Comparison of ENCODE assay signal across 9 cellular contexts in the genomic region with DNA sequence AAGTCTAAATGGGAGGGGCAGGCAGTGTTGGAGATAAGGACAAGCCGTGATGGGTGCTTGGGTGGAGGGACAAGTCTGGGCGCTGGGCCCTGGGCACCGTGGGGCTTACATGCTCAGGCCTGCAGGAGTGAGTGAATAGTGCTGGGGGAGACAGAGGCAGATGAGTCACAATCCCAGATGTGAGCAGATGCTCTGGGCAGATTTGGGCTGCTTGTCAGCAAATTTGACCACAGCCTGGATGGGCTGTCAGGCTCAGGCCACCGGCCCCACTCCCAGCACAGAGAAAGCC. TPM values are rescaled to one million over a fixed set of nuclear protein-coding genes. Genes with fewer than 3 reads are reported as not detected.
A peak's percentile ranks its signal among the peaks of the same experiment; 100 is the strongest.
DNase-seq lines count a peak whose midpoint lies in the region; ATAC-seq and TF ChIP-seq lines count a peak whose summit lies in the region.
"Had no signal": no experiment of that assay in that cellular context is flagged by ENCODE, and none has a peak within 500 bp of the region (broad histone marks: within the 10 kb centered on the region; RNA-seq: fewer than 3 reads in every experiment).

No MANE protein-coding gene starts in this region.

- no peak overlapping the region for H3K4me3 ChIP-seq in heart left ventricle
- no peak overlapping the region for H3K4me3 ChIP-seq in stomach

- H3K27me3 ChIP-seq in heart left ventricle = no peaks in the 10 kb centered on the region
- no peaks in the 10 kb centered on the region for H3K27me3 ChIP-seq in stomach

- 37 to 47% (median 44%) methylated on average over 4 of the region's 4 CpGs for WGBS in heart left ventricle, 4 donors
- WGBS in stomach, 5 donors = 23 to 38% (median 29%) methylated on average over 4 of the region's 4 CpGs

- H3K36me3 ChIP-seq in heart left ventricle (no peaks in the 10 kb centered on the region), stomach (no peaks in the 10 kb centered on the region)

- peak overlapping the region; percentile 51 to 98 (median 90) for H3K27ac ChIP-seq in heart left ventricle
- peak overlapping the region; percentile 87 to 90 (median 87) for H3K27ac ChIP-seq in stomach
- H3K27ac ChIP-seq: KMS-11 had no signal

- H3K9me3 ChIP-seq in heart left ventricle (no peaks in the 10 kb centered on the region), stomach (no peaks in the 10 kb centered on the region)

- DNase-seq in NCI-H1694 treated with DMSO at 0.1 percent for 48 hours (lab: John Stamatoyannopoulos, UW) = peak; percentile 45
- no peak for DNase-seq in NCI-H1694 (lab: John Stamatoyannopoulos, UW)
- peak; percentile 65 for DNase-seq in UCSD-AML1 (lab: John Stamatoyannopoulos, UW; ENCODE audit: unreplicated experiment)
- DNase-seq in heart left ventricle = peak; percentile 45 to 81 (median 75)
- DNase-seq in stomach = no peak
- DNase-seq in SHP77 treated with DMSO at 0.1 percent for 48 hours (lab: John Stamatoyannopoulos, UW) = no peak
- no peak for DNase-seq in RPMI8226
- no peak for DNase-seq in SW480 (ENCODE audit: low spot score)

- TF ChIP-seq POLR2A in heart left ventricle (IDR thresholded peaks at IDR 0.05) = no peak
- TF ChIP-seq POLR2A in stomach (IDR thresholded peaks at IDR 0.05) = no peak

- TF ChIP-seq CTCF in heart left ventricle (IDR thresholded peaks at IDR 0.05) (no peak), stomach (IDR thresholded peaks at IDR 0.05) (no peak)

- peak in 3 of 4 donors; percentile 59 to 77 (median 77) for ATAC-seq in heart left ventricle

- intact Hi-C loops in heart left ventricle (cut with DNase I) (loop anchor here in 5 of 10 donors (2.0 to 5.0 kb wide), 3 partner anchors 37 to 43 kb away; a partner anchor contains a TSS), stomach (cut with DNase I; ENCODE audit: low total_unique reads) (no loop called here)

- H3K4me1 ChIP-seq in heart left ventricle = peaks cover 10 to 55% (median 32%) of the 10 kb centered on the region in 12 donors
- peaks cover 21 to 40% (median 28%) of the 10 kb centered on the region in 4 donors for H3K4me1 ChIP-seq in stomach

- TF ChIP-seq EP300 in stomach (IDR thresholded peaks at IDR 0.05) = no peak

RNA-seq across cellular contexts. Expression of a gene that starts 41.6 kb away (rescaled TPM):
- total RNA-seq in heart left ventricle = 10 to 100 TPM; 26.3 to 49.1 (median 38.9) TPM
- polyA plus RNA-seq in heart left ventricle = 10 to 100 TPM; 22.5 to 29.5 TPM
- 10 to 100 TPM in 4 of 5 donors, 1 to 10 TPM in 1; 9.0 to 54.7 (median 25.9) TPM for total RNA-seq in stomach
- polyA plus RNA-seq in stomach = 10 to 100 TPM; 10.9 to 34.2 (median 17.4) TPM

Comparison
In these comparisons a context has a peak if more than half of its experiments do, and no peak if none do; other contexts are left out.
1. DNase-seq: peak in NCI-H1694 treated with DMSO at 0.1 percent for 48 hours (single experiment), UCSD-AML1 (single experiment) and heart left ventricle (5 of 5); none in NCI-H1694 (single experiment), stomach (single experiment), SHP77 treated with DMSO at 0.1 percent for 48 hours (single experiment), RPMI8226 (single experiment) and SW480 (single experiment).